ENCODE assay signal across 18 cellular contexts in the genomic region with DNA sequence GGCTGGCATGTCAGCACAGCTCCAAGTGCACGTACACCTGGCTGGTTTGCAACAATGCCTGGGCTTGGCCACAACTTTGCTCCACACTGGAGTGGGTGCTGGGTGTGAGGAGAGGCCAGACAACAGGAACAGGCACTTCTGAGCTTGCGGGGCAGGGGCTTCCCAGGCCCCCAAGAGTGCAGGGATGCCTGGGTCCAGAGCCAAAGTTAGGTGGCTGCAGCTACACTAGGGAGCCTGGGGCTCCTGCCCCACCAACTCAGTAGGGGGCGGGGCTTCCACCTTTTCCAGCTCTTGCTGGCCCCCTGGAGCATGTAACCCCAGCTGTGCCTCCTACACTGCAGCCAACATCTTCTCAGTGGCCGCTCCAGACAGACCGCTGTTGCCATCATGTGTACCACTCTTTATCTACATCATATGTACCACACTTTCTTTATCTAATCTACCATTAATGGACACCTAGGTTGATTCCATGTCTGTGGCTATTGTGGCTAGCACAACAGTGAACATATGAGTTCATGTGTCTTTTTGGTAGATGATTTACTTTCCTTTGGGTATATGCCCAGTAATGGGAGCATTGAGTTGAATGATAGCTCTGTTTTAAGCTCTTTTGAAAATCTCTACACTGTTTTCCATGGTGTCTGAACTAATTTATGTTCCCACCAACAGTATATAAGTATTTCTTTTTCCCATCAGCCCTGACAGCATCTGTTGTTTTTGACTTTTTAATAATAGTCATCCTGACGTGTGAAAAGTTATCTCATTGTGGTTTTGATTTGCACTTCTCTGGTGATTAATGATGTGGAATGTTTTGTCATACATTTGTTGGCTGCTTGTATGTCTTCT.
A peak's percentile ranks its signal among the peaks of the same experiment; 100 is the strongest.
DNase-seq lines count a peak whose midpoint lies in the region; ATAC-seq and TF ChIP-seq lines count a peak whose summit lies in the region.
"Had no signal": no experiment of that assay in that cellular context is flagged by ENCODE, and none has a peak within 500 bp of the region (broad histone marks: within the 10 kb centered on the region; RNA-seq: fewer than 3 reads in every experiment).

No MANE protein-coding gene starts in this region.

- TF ChIP-seq CTCF in endodermal cell (conservative IDR thresholded peaks at IDR 0.05): no peak

- no peaks in the 10 kb centered on the region for H3K36me3 Mint-ChIP-seq in endodermal cell (ENCODE audit: low read depth)
- H3K36me3 Mint-ChIP-seq: activated naive CD8-positive, alpha-beta T cell treated with anti-CD3 and anti-CD28 coated beads, Interleukin-2, amount 10 ng/mL, durations not matched to agents 7 days and 5 days had no signal

- no peak overlapping the region for H3K4me3 Mint-ChIP-seq in endodermal cell
- H3K4me3 Mint-ChIP-seq: activated naive CD8-positive, alpha-beta T cell treated with anti-CD3 and anti-CD28 coated beads, Interleukin-2, amount 10 ng/mL, durations not matched to agents 7 days and 5 days; CD4-positive, alpha-beta T cell had no signal

- 88% methylated on average over 3 to 6 of the region's 6 CpGs for WGBS in endodermal cell (ENCODE audit: insufficient coverage in 1 of 2, insufficient read length in 1 of 2), 2 experiments

- H3K9me3 ChIP-seq in endodermal cell (ENCODE audit: control insufficient read depth, low read length): no peaks in the 10 kb centered on the region
- H3K9me3 ChIP-seq: lower lobe of right lung, neutrophil, thyroid gland had no signal

- no peak overlapping the region for H3K27ac Mint-ChIP-seq in endodermal cell
- H3K27ac Mint-ChIP-seq: activated naive CD8-positive, alpha-beta T cell treated with anti-CD3 and anti-CD28 coated beads, Interleukin-2, amount 10 ng/mL, durations not matched to agents 7 days and 5 days; CD4-positive, alpha-beta T cell had no signal

- H3K27me3 ChIP-seq in endodermal cell (ENCODE audit: control insufficient read depth, insufficient read depth, low read length, poor library complexity, severe bottlenecking): no peaks in the 10 kb centered on the region
- H3K27me3 ChIP-seq: neutrophil, thyroid gland had no signal

- H3K9ac ChIP-seq in endodermal cell (ENCODE audit: extremely low read depth, low read length, poor library complexity, severe bottlenecking): no peak overlapping the region

- H3K4me3 ChIP-seq in endodermal cell (ENCODE audit: low read length): no peak overlapping the region
- no peak overlapping the region for H3K4me3 ChIP-seq in skeletal muscle cell (ENCODE audit: low read depth, low read length)
- H3K4me3 ChIP-seq: lower lobe of right lung, smooth muscle cell, thyroid gland had no signal

- ATAC-seq in GM19467 (IDR thresholded peaks at IDR 0.05; ENCODE audit: unreplicated experiment) (peak; percentile 73), HG03432 (IDR thresholded peaks at IDR 0.05; ENCODE audit: unreplicated experiment) (peak; percentile 41), SK-N-SH treated with all-trans-retinoic acid at 6 μM for 48 hours (no peak), GM19324 (IDR thresholded peaks at IDR 0.05; ENCODE audit: low FRiP score, unreplicated experiment) (no peak)

- no peak overlapping the region for H3K27ac ChIP-seq in endodermal cell (ENCODE audit: low read depth, low read length)
- H3K27ac ChIP-seq: lower lobe of right lung, neutrophil, thyroid gland, WERI-Rb-1 had no signal

- H3K4me1 ChIP-seq in endodermal cell (ENCODE audit: control insufficient read depth, insufficient read depth, low read length): no peaks in the 10 kb centered on the region
- H3K4me1 ChIP-seq: lower lobe of right lung, thyroid gland had no signal

- peak; percentile 38 for DNase-seq in endodermal cell
- peak; percentile 7 for DNase-seq in skeletal muscle cell (ENCODE audit: low read depth)
- DNase-seq in NCI-H2227 treated with DMSO at 0.1 percent for 48 hours (lab: John Stamatoyannopoulos, UW): no peak
- DNase-seq: activated CD8-positive, alpha-beta memory T cell treated with anti-CD3 and anti-CD28 coated beads, Interleukin-2, amount 50 U/mL, for 4 hours; activated naive CD8-positive, alpha-beta T cell treated with anti-CD3 and anti-CD28 coated beads, Interleukin-2, amount 10 ng/mL, durations not matched to agents 7 days and 5 days; CD4-positive, alpha-beta T cell; head of caudate nucleus; lower lobe of right lung; NCI-H1105 treated with DMSO at 0.1 percent for 48 hours; SIG-M5; thyroid gland; WERI-Rb-1 had no signal

- no peaks in the 10 kb centered on the region for H3K27me3 Mint-ChIP-seq in endodermal cell (ENCODE audit: insufficient read depth)
- H3K27me3 Mint-ChIP-seq: activated naive CD8-positive, alpha-beta T cell treated with anti-CD3 and anti-CD28 coated beads, Interleukin-2, amount 10 ng/mL, durations not matched to agents 7 days and 5 days; CD4-positive, alpha-beta T cell had no signal

- no peaks in the 10 kb centered on the region for H3K36me3 ChIP-seq in endodermal cell (ENCODE audit: control insufficient read depth, insufficient read depth, low read length)
- H3K36me3 ChIP-seq: lower lobe of right lung, neutrophil, thyroid gland, WERI-Rb-1 had no signal

- H3K9me3 Mint-ChIP-seq in endodermal cell: no peaks in the 10 kb centered on the region
- H3K9me3 Mint-ChIP-seq: activated naive CD8-positive, alpha-beta T cell treated with anti-CD3 and anti-CD28 coated beads, Interleukin-2, amount 10 ng/mL, durations not matched to agents 7 days and 5 days had no signal

- H3K4me1 Mint-ChIP-seq in endodermal cell: no peaks in the 10 kb centered on the region
- H3K4me1 Mint-ChIP-seq: activated naive CD8-positive, alpha-beta T cell treated with anti-CD3 and anti-CD28 coated beads, Interleukin-2, amount 10 ng/mL, durations not matched to agents 7 days and 5 days had no signal

TF ChIP-seq in SK-N-SH treated with all-trans-retinoic acid at 6 μM for 48 hours, 23 proteins besides CTCF, POLR2A, EP300 and RAD21:
- TF ChIP-seq PPARA (CRISPR knock-in tag; IDR thresholded peaks at IDR 0.05; ENCODE audit: borderline replicate concordance) (no peak), RARB (CRISPR knock-in tag; IDR thresholded peaks at IDR 0.05) (no peak), TOX (CRISPR knock-in tag; IDR thresholded peaks at IDR 0.05; ENCODE audit: borderline replicate concordance) (no peak), CSDC2 (CRISPR knock-in tag; IDR thresholded peaks at IDR 0.05) (no peak)
- TF ChIP-seq, protein P1, sequence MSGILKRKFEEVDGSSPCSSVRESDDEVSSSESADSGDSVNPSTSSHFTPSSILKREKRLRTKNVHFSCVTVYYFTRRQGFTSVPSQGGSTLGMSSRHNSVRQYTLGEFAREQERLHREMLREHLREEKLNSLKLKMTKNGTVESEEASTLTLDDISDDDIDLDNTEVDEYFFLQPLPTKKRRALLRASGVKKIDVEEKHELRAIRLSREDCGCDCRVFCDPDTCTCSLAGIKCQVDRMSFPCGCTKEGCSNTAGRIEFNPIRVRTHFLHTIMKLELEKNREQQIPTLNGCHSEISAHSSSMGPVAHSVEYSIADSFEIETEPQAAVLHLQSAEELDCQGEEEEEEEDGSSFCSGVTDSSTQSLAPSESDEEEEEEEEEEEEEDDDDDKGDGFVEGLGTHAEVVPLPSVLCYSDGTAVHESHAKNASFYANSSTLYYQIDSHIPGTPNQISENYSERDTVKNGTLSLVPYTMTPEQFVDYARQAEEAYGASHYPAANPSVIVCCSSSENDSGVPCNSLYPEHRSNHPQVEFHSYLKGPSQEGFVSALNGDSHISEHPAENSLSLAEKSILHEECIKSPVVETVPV (CRISPR knock-in tag; IDR thresholded peaks at IDR 0.05): no peak

Comparison
In these comparisons a context has a peak if more than half of its experiments do, and no peak if none do; other contexts are left out.
1. ATAC-seq: peak in GM19467 (single experiment) and HG03432 (single experiment); none in SK-N-SH treated with all-trans-retinoic acid at 6 μM for 48 hours (single experiment) and GM19324 (single experiment).